ENCODE assay signal across 12 cellular contexts in the genomic region with DNA sequence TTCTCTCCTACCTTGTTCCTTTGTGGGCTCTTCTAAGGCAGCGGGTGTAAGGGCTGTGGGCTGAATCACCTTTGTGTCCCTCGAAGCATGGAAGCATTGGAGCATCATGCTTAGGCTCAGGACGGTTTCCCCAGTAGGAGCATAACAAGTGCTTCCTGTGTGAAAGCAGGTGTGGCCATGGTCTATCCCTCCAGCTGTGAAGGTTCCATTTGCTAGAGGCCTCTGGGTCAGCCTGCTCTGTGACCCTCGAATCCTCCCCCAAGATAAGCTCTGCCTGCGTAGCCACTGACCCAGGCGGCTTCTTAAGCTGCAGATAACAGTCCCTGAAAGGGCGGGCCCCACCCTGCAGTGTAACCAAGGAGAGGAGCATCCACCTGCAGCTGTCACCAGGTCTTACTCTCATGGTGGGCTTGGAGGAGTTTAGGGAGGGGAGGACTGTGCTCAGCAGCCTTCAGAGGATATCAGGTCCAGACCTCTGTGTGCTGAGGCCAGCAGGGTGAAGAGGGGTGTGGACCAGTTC. TPM values are rescaled to one million over a fixed set of nuclear protein-coding genes. Genes with fewer than 3 reads are reported as not detected.
DNase-seq lines count a peak whose midpoint lies in the region; ATAC-seq and TF ChIP-seq lines count a peak whose summit lies in the region.
"Had no signal": no experiment of that assay in that cellular context is flagged by ENCODE, and none has a peak within 500 bp of the region (broad histone marks: within the 10 kb centered on the region; RNA-seq: fewer than 3 reads in every experiment).

No MANE protein-coding gene starts in this region.

- 53 to 68% (median 55%) methylated on average over 7 of the region's 7 CpGs for WGBS in ovary, 3 donors
- 59 to 72% (median 68%) methylated on average over 3 to 7 of the region's 7 CpGs for WGBS in adrenal gland, 4 donors

- intact Hi-C loops in ovary (cut with DNase I): no loop called here
- intact Hi-C loops in adrenal gland (cut with DNase I): no loop called here

- H3K4me2 ChIP-seq in osteoblast (ENCODE audit: insufficient read depth, low read length): no peak overlapping the region

- peaks cover 93% of the 10 kb centered on the region for H3K79me2 ChIP-seq in osteoblast (ENCODE audit: insufficient read depth, low read length)

- peaks cover 42% of the 10 kb centered on the region for H4K20me1 ChIP-seq in osteoblast (ENCODE audit: insufficient read depth, low read length)

- H2AFZ ChIP-seq in osteoblast (ENCODE audit: low read length): no peak overlapping the region

- DNase-seq in GM12865 (ENCODE audit: low read depth) (peak; percentile 23), caudate nucleus (lab: John Stamatoyannopoulos, UW) (no peak), osteoblast (ENCODE audit: insufficient read length, low spot score, missing footprints) (no peak), ovary (no peak), adrenal gland (no peak)
- DNase-seq: activated CD4-positive, alpha-beta T cell treated with anti-CD3 and anti-CD28 coated beads, Interleukin-2, amount 10 ng/mL, durations not matched to agents 24 days and 14 days; COR-L47; midbrain; NCI-H2171 had no signal

- H3K36me3 ChIP-seq in osteoblast (ENCODE audit: insufficient read depth, low read length): peaks cover 44% of the 10 kb centered on the region
- H3K36me3 ChIP-seq in ovary: no peaks in the 10 kb centered on the region
- H3K36me3 ChIP-seq in adrenal gland (replicated peaks in 1 of 2): no peaks in the 10 kb centered on the region

- H3K4me1 ChIP-seq in osteoblast (ENCODE audit: insufficient read depth, low read length): peaks cover 82% of the 10 kb centered on the region
- peaks cover 56% of the 10 kb centered on the region for H3K4me1 ChIP-seq in ovary (ENCODE audit: insufficient read depth)
- peaks cover 47 to 84% of the 10 kb centered on the region in 2 donors for H3K4me1 ChIP-seq in adrenal gland (replicated peaks in 1 of 2)

- TF ChIP-seq POLR2A in ovary (IDR thresholded peaks at IDR 0.05) (no peak), adrenal gland (IDR thresholded peaks at IDR 0.05) (no peak)

- TF ChIP-seq CTCF in GM12865 (IDR thresholded peaks at IDR 0.05; ENCODE audit: insufficient read depth, low read depth, low read length, missing control alignments): no peak
- TF ChIP-seq CTCF in osteoblast (IDR thresholded peaks at IDR 0.05; ENCODE audit: extremely low read depth, low read depth, low read length): no peak
- no peak for TF ChIP-seq CTCF in ovary (IDR thresholded peaks at IDR 0.05)
- TF ChIP-seq CTCF in adrenal gland (IDR thresholded peaks at IDR 0.05): no peak

- ATAC-seq in HG03108 (IDR thresholded peaks at IDR 0.05; ENCODE audit: unreplicated experiment): peak; percentile 68
- ATAC-seq in HG03196 (IDR thresholded peaks at IDR 0.05; ENCODE audit: unreplicated experiment): no peak
- ATAC-seq in HG02885 (IDR thresholded peaks at IDR 0.05; ENCODE audit: poor library complexity, unreplicated experiment): no peak

- H3K4me3 ChIP-seq in GM12865 (ENCODE audit: low read depth, low read length) (no peak overlapping the region), osteoblast (ENCODE audit: insufficient read depth, low read length) (no peak overlapping the region), ovary (no peak overlapping the region), adrenal gland (no peak overlapping the region)

- H3K9me3 ChIP-seq in osteoblast (ENCODE audit: low read depth, low read length) (no peaks in the 10 kb centered on the region), ovary (no peaks in the 10 kb centered on the region), adrenal gland (replicated peaks in 1 of 3) (no peaks in the 10 kb centered on the region)

- H3K27ac ChIP-seq in caudate nucleus (ENCODE audit: low read depth, low read length) (peak overlapping the region; percentile 95), osteoblast (ENCODE audit: low read depth, low read length) (peak overlapping the region; percentile 34), ovary (no peak overlapping the region), adrenal gland (peak overlapping the region in 2 of 5 donors; percentile 49 to 84)

- TF ChIP-seq EP300 in ovary (IDR thresholded peaks at IDR 0.05): no peak

- H3K27me3 ChIP-seq in osteoblast (ENCODE audit: insufficient read depth, low read length): no peaks in the 10 kb centered on the region
- H3K27me3 ChIP-seq in ovary: no peaks in the 10 kb centered on the region
- no peaks in the 10 kb centered on the region for H3K27me3 ChIP-seq in adrenal gland

RNA-seq across cellular contexts. Expression of a gene that starts 8.4 kb away (rescaled TPM):
- total RNA-seq in osteoblast (89.9 and 104 TPM in 2 replicates), ovary (100 to 1,000 TPM in 3 of 7 donors, 10 to 100 TPM in 4; 31.0 to 139 (median 92.8) TPM), adrenal gland (100 to 1,000 TPM in 6 of 8 donors, 10 to 100 TPM in 2; 80.7 to 154 (median 106) TPM)
- polyA plus RNA-seq in ovary (10 to 100 TPM; 31.8 to 44.1 TPM), adrenal gland (10 to 100 TPM in 2 of 3 donors, 1 to 10 TPM in 1; 9.6 to 37.5 (median 21.1) TPM)

RNA-seq across cellular contexts. Expression of a gene that starts 50.0 kb away (rescaled TPM):
- total RNA-seq in osteoblast (1,720 and 2,211 TPM in 2 replicates), ovary (1,000 to 10,000 TPM; 2,727 to 9,295 (median 4,211) TPM), adrenal gland (1,000 to 10,000 TPM; 1,380 to 3,506 (median 1,891) TPM)
- polyA plus RNA-seq in ovary (1,000 to 10,000 TPM; 2,234 to 8,183 TPM), adrenal gland (1,000 to 10,000 TPM; 1,067 to 2,924 (median 1,712) TPM)

Comparison
In these comparisons a context has a peak if more than half of its experiments do, and no peak if none do; other contexts are left out.
1. H3K27ac ChIP-seq: peak in caudate nucleus (single experiment) and osteoblast (single experiment); none in ovary (0 of 2).